In the genomic region with DNA sequence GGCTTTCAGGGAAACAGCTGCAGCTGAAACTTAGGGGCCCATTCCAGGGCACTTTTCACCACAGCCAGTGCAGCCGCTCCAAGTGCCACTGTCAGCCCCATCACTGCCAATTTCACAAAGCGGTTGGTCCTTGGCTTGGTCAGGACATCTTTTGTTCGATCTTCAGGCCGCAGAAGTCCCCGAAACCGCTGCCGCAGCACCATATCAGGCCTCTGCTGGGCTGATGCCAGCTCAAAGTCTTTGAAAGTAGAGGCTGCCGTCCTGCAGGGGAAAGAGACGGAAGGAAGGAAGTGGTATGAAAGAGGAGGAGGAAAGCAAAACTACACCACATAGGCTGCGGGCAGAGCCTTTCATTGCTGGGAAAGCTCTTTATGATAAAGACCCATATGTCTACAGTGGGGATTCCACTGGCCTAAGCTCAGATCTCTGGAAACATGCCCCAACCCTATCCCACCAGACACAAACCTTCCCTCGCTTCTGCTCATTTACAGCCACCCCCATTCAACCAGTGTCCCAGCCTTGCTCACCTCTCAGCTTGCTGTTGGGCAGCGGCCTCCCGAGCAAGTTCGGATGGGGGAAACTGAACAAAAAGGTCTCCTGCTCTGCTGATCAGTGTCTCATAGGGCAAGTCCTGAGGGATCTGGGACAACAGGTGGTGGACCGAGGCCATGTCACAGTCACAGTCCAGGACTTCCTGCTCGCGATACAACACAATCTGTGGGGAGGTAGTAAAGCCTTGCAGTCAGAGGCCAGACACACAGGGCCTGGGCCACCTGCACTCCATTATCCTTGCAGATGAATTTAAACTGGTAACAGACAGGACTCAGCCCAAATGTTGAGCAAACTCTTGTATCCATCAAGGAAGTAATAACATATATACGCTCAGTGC, we compare ENCODE assay signal across 9 cellular contexts. TPM values are rescaled to one million over a fixed set of nuclear protein-coding genes. Genes with fewer than 3 reads are reported as not detected.
DNase-seq lines count a peak whose midpoint lies in the region; ATAC-seq and TF ChIP-seq lines count a peak whose summit lies in the region.
"Had no signal": no experiment of that assay in that cellular context is flagged by ENCODE, and none has a peak within 500 bp of the region (broad histone marks: within the 10 kb centered on the region; RNA-seq: fewer than 3 reads in every experiment).

No MANE protein-coding gene starts in this region.

- peak overlapping the region; percentile 63 for H3K27ac ChIP-seq in KOPT-K1 (ENCODE audit: low read depth, low read length, poor library complexity, severe bottlenecking)
- peak overlapping the region; percentile 31 for H3K27ac ChIP-seq in left ventricle myocardium inferior (replicated peaks)
- H3K27ac ChIP-seq: VCaP had no signal

- DNase-seq in activated CD4-positive, alpha-beta memory T cell treated with anti-CD3 and anti-CD28 coated beads, Interleukin-2, amount 10 ng/mL, durations not matched to agents 7 days and 5 days = peak; percentile 77
- DNase-seq in left ventricle myocardium inferior (no peak), SHP77 treated with DMSO at 0.1 percent for 48 hours (lab: John Stamatoyannopoulos, UW) (no peak), SIG-M5 treated with dmso at 0.1 percent for 504 hours (lab: John Stamatoyannopoulos, UW; ENCODE audit: unreplicated experiment) (no peak)

- H3K9me3 Mint-ChIP-seq in activated CD4-positive, alpha-beta memory T cell treated with anti-CD3 and anti-CD28 coated beads, Interleukin-2, amount 10 ng/mL, durations not matched to agents 7 days and 5 days = no peaks in the 10 kb centered on the region
- H3K9me3 Mint-ChIP-seq in stimulated activated memory B cell treated with anti-CD40 and anti-IgM and Interleukin-4, amounts not matched to agents 10 μg/mL and 1 μg/mL and 100 μg/mL, for 72 hours = no peaks in the 10 kb centered on the region

- intact Hi-C loops in left ventricle myocardium inferior (cut with micrococcal nuclease) = no loop called here

- no peak overlapping the region for H3K4me3 ChIP-seq in left ventricle myocardium inferior

- peak; percentile 60 for ATAC-seq in stimulated activated memory B cell treated with anti-CD40 and anti-IgM and Interleukin-4, amounts not matched to agents 10 μg/mL and 1 μg/mL and 100 μg/mL, for 72 hours
- ATAC-seq in GM18868 (IDR thresholded peaks at IDR 0.05; ENCODE audit: unreplicated experiment) (no peak), GM19023 (IDR thresholded peaks at IDR 0.05; ENCODE audit: unreplicated experiment) (no peak)

- H3K27me3 Mint-ChIP-seq in activated CD4-positive, alpha-beta memory T cell treated with anti-CD3 and anti-CD28 coated beads, Interleukin-2, amount 10 ng/mL, durations not matched to agents 7 days and 5 days = no peaks in the 10 kb centered on the region
- no peaks in the 10 kb centered on the region for H3K27me3 Mint-ChIP-seq in stimulated activated memory B cell treated with anti-CD40 and anti-IgM and Interleukin-4, amounts not matched to agents 10 μg/mL and 1 μg/mL and 100 μg/mL, for 72 hours

- no peaks in the 10 kb centered on the region for H3K27me3 ChIP-seq in left ventricle myocardium inferior (ENCODE audit: low read depth)

- TF ChIP-seq CTCF in left ventricle myocardium inferior (IDR thresholded peaks at IDR 0.05; ENCODE audit: borderline replicate concordance) = no peak

- H3K36me3 Mint-ChIP-seq in activated CD4-positive, alpha-beta memory T cell treated with anti-CD3 and anti-CD28 coated beads, Interleukin-2, amount 10 ng/mL, durations not matched to agents 7 days and 5 days (ENCODE audit: low read depth) = peaks cover 87% of the 10 kb centered on the region
- H3K36me3 Mint-ChIP-seq in stimulated activated memory B cell treated with anti-CD40 and anti-IgM and Interleukin-4, amounts not matched to agents 10 μg/mL and 1 μg/mL and 100 μg/mL, for 72 hours = peaks cover 71% of the 10 kb centered on the region

- POLR2A ChIA-PET in activated CD4-positive, alpha-beta memory T cell treated with anti-CD3 and anti-CD28 coated beads, Interleukin-2, amount 10 ng/mL, durations not matched to agents 7 days and 5 days (lab: Charles Lee) = interaction anchor here (0.8 to 4.8 kb wide), 15 partner anchors 11 to 207 kb away, joined by 3 to 38 read pairs (median 4); a partner anchor contains a TSS

- H3K9me3 ChIP-seq in KOPT-K1 (ENCODE audit: insufficient read depth, low read length, poor library complexity, severe bottlenecking) = no peaks in the 10 kb centered on the region
- H3K9me3 ChIP-seq in left ventricle myocardium inferior (replicated peaks) = no peaks in the 10 kb centered on the region

- CTCF ChIA-PET in activated CD4-positive, alpha-beta memory T cell treated with anti-CD3 and anti-CD28 coated beads, Interleukin-2, amount 10 ng/mL, durations not matched to agents 7 days and 5 days (lab: Charles Lee) = interaction anchor here (0.6 to 2.5 kb wide), 6 partner anchors 17 to 83 kb away, joined by 3 to 11 read pairs (median 4); a partner anchor contains a TSS

- peak overlapping the region; percentile 83 for H3K27ac Mint-ChIP-seq in activated CD4-positive, alpha-beta memory T cell treated with anti-CD3 and anti-CD28 coated beads, Interleukin-2, amount 10 ng/mL, durations not matched to agents 7 days and 5 days
- peak overlapping the region; percentile 68 for H3K27ac Mint-ChIP-seq in stimulated activated memory B cell treated with anti-CD40 and anti-IgM and Interleukin-4, amounts not matched to agents 10 μg/mL and 1 μg/mL and 100 μg/mL, for 72 hours

- H3K4me1 Mint-ChIP-seq in activated CD4-positive, alpha-beta memory T cell treated with anti-CD3 and anti-CD28 coated beads, Interleukin-2, amount 10 ng/mL, durations not matched to agents 7 days and 5 days = peaks cover 60% of the 10 kb centered on the region
- peaks cover 54% of the 10 kb centered on the region for H3K4me1 Mint-ChIP-seq in stimulated activated memory B cell treated with anti-CD40 and anti-IgM and Interleukin-4, amounts not matched to agents 10 μg/mL and 1 μg/mL and 100 μg/mL, for 72 hours

- peaks cover 20% of the 10 kb centered on the region for H3K4me1 ChIP-seq in left ventricle myocardium inferior

- peak overlapping the region; percentile 62 for H3K4me3 Mint-ChIP-seq in activated CD4-positive, alpha-beta memory T cell treated with anti-CD3 and anti-CD28 coated beads, Interleukin-2, amount 10 ng/mL, durations not matched to agents 7 days and 5 days
- peak overlapping the region; percentile 19 for H3K4me3 Mint-ChIP-seq in stimulated activated memory B cell treated with anti-CD40 and anti-IgM and Interleukin-4, amounts not matched to agents 10 μg/mL and 1 μg/mL and 100 μg/mL, for 72 hours

- H3K36me3 ChIP-seq in KOPT-K1 (ENCODE audit: insufficient read depth, low read length) (peaks cover 87% of the 10 kb centered on the region), left ventricle myocardium inferior (peaks cover 96% of the 10 kb centered on the region)

RNA-seq across cellular contexts. Expression of a gene that starts 23.5 kb away (rescaled TPM):
- total RNA-seq in activated CD4-positive, alpha-beta memory T cell treated with anti-CD3 and anti-CD28 coated beads, Interleukin-2, amount 10 ng/mL, durations not matched to agents 7 days and 5 days = 10 to 100 TPM; 27.0 to 28.1 TPM
- total RNA-seq in left ventricle myocardium inferior = 23.0 TPM

RNA-seq across cellular contexts. Expression of a gene that starts 30.7 kb away (rescaled TPM):
- total RNA-seq in activated CD4-positive, alpha-beta memory T cell treated with anti-CD3 and anti-CD28 coated beads, Interleukin-2, amount 10 ng/mL, durations not matched to agents 7 days and 5 days = 100 to 1,000 TPM; 133 to 146 TPM
- total RNA-seq in left ventricle myocardium inferior = 49.7 TPM

RNA-seq across cellular contexts. Expression of a gene that starts 58.3 kb away (rescaled TPM):
- 10 to 100 TPM; 28.3 to 28.9 TPM for total RNA-seq in activated CD4-positive, alpha-beta memory T cell treated with anti-CD3 and anti-CD28 coated beads, Interleukin-2, amount 10 ng/mL, durations not matched to agents 7 days and 5 days
- total RNA-seq in left ventricle myocardium inferior = 0.69 TPM

Comparison
In these comparisons a context has a peak if more than half of its experiments do, and no peak if none do; other contexts are left out.
1. RNA of a gene that starts 58.3 kb away (total RNA-seq): 28.3 to 28.9 TPM in activated CD4-positive, alpha-beta memory T cell treated with anti-CD3 and anti-CD28 coated beads, Interleukin-2, amount 10 ng/mL, durations not matched to agents 7 days and 5 days; 0.69 TPM in left ventricle myocardium inferior (single experiment); every median in the first group is over 10 times any median in the second.